In genomic region chr3:160170409-160171370, GRCh38 we compare ENCODE assay signal across 18 cellular contexts. TPM values are rescaled to one million over a fixed set of nuclear protein-coding genes. Genes with fewer than 3 reads are reported as not detected.
A peak's percentile ranks its signal among the peaks of the same experiment; 100 is the strongest.
DNase-seq lines count a peak whose midpoint lies in the region; ATAC-seq and TF ChIP-seq lines count a peak whose summit lies in the region.
"Had no signal": no experiment of that assay in that cellular context is flagged by ENCODE, and none has a peak within 500 bp of the region (broad histone marks: within the 10 kb centered on the region; RNA-seq: fewer than 3 reads in every experiment).

No MANE protein-coding gene starts in this region.

- H3K4me1 ChIP-seq in lower lobe of right lung: no peaks in the 10 kb centered on the region

- ATAC-seq in GM18520 (IDR thresholded peaks at IDR 0.05; ENCODE audit: unreplicated experiment) (peak; percentile 35), GM19463 (IDR thresholded peaks at IDR 0.05; ENCODE audit: unreplicated experiment) (peak; percentile 84), HG02938 (IDR thresholded peaks at IDR 0.05; ENCODE audit: unreplicated experiment) (peak; percentile 68), lower lobe of right lung (no peak), HG02840 (IDR thresholded peaks at IDR 0.05; ENCODE audit: low FRiP score, unreplicated experiment) (no peak)
- ATAC-seq: effector memory CD8-positive, alpha-beta T cell had no signal

- no peaks in the 10 kb centered on the region for H3K36me3 Mint-ChIP-seq in T-helper 2 cell treated with Interferon-gamma antibody and Interleukin-4, amounts not matched to agents 5 μg/mL and 100 μg/mL, for 36 hours (ENCODE audit: low read depth)
- H3K36me3 Mint-ChIP-seq: CD14-positive monocyte had no signal

- H3K27me3 Mint-ChIP-seq in T-helper 2 cell treated with Interferon-gamma antibody and Interleukin-4, amounts not matched to agents 5 μg/mL and 100 μg/mL, for 36 hours (ENCODE audit: low read depth): peaks cover 16% of the 10 kb centered on the region
- H3K27me3 Mint-ChIP-seq: effector memory CD8-positive, alpha-beta T cell had no signal

- no peak for TF ChIP-seq CTCF in lower lobe of right lung (IDR thresholded peaks at IDR 0.05)

- H3K4me1 Mint-ChIP-seq in T-helper 2 cell treated with Interferon-gamma antibody and Interleukin-4, amounts not matched to agents 5 μg/mL and 100 μg/mL, for 36 hours (ENCODE audit: low read depth): peaks cover 21% of the 10 kb centered on the region

- H3K27me3 ChIP-seq in lower lobe of right lung (ENCODE audit: low read depth): no peaks in the 10 kb centered on the region
- H3K27me3 ChIP-seq: brain microvascular endothelial cell had no signal

- H3K27ac Mint-ChIP-seq in T-helper 2 cell treated with Interferon-gamma antibody and Interleukin-4, amounts not matched to agents 5 μg/mL and 100 μg/mL, for 36 hours: no peak overlapping the region
- H3K27ac Mint-ChIP-seq: effector memory CD8-positive, alpha-beta T cell had no signal

- no peak for DNase-seq in T-helper 2 cell treated with Interferon-gamma antibody and Interleukin-4, amounts not matched to agents 5 μg/mL and 100 μg/mL, for 36 hours (ENCODE audit: low spot score)
- DNase-seq in lower lobe of right lung (no peak), NCI-H2081 treated with DMSO at 0.1 percent for 48 hours (lab: John Stamatoyannopoulos, UW) (no peak)
- no peak for DNase-seq in stimulated activated CD4-positive, alpha-beta T cell treated with anti-CD3 and anti-CD28 coated beads, Interleukin-4, amount 100 ng/mL, for 1 hour
- DNase-seq: activated T-cell treated with anti-CD3 and anti-CD28 coated beads, Interleukin-2, amount 50 U/mL, for 1 hour; brain microvascular endothelial cell; effector memory CD8-positive, alpha-beta T cell; NCI-H1092 treated with DMSO at 0.1 percent for 48 hours; NCI-H526 treated with DMSO at 0.1 percent for 48 hours; nephron progenitor cell; SHP77 treated with DMSO at 0.1 percent for 48 hours; substantia nigra had no signal

- no peak overlapping the region for H3K4me3 ChIP-seq in lower lobe of right lung

- intact Hi-C loops in lower lobe of right lung (cut with DNase I): no loop called here

- H3K4me3 Mint-ChIP-seq in T-helper 2 cell treated with Interferon-gamma antibody and Interleukin-4, amounts not matched to agents 5 μg/mL and 100 μg/mL, for 36 hours: peak overlapping the region; percentile 9
- H3K4me3 Mint-ChIP-seq: CD14-positive monocyte; effector memory CD8-positive, alpha-beta T cell; nephron progenitor cell had no signal

- H3K9me3 Mint-ChIP-seq in T-helper 2 cell treated with Interferon-gamma antibody and Interleukin-4, amounts not matched to agents 5 μg/mL and 100 μg/mL, for 36 hours: no peaks in the 10 kb centered on the region

- H3K9me3 ChIP-seq in lower lobe of right lung: no peaks in the 10 kb centered on the region

- H3K27ac ChIP-seq in lower lobe of right lung: no peak overlapping the region
- H3K27ac ChIP-seq: brain microvascular endothelial cell had no signal

- no peaks in the 10 kb centered on the region for H3K36me3 ChIP-seq in lower lobe of right lung
- H3K36me3 ChIP-seq: brain microvascular endothelial cell had no signal

RNA-seq across cellular contexts. Expression of gene C3orf80, which starts 54.5 kb away (rescaled TPM):
- total RNA-seq in lower lobe of right lung: 1.2 TPM
- total RNA-seq: glomerular endothelial cell had no signal

Comparison
In these comparisons a context has a peak if more than half of its experiments do, and no peak if none do; other contexts are left out.
1. ATAC-seq: peak in GM18520 (single experiment), GM19463 (single experiment) and HG02938 (single experiment); none in lower lobe of right lung (0 of 2) and HG02840 (single experiment).